In the genomic region with DNA sequence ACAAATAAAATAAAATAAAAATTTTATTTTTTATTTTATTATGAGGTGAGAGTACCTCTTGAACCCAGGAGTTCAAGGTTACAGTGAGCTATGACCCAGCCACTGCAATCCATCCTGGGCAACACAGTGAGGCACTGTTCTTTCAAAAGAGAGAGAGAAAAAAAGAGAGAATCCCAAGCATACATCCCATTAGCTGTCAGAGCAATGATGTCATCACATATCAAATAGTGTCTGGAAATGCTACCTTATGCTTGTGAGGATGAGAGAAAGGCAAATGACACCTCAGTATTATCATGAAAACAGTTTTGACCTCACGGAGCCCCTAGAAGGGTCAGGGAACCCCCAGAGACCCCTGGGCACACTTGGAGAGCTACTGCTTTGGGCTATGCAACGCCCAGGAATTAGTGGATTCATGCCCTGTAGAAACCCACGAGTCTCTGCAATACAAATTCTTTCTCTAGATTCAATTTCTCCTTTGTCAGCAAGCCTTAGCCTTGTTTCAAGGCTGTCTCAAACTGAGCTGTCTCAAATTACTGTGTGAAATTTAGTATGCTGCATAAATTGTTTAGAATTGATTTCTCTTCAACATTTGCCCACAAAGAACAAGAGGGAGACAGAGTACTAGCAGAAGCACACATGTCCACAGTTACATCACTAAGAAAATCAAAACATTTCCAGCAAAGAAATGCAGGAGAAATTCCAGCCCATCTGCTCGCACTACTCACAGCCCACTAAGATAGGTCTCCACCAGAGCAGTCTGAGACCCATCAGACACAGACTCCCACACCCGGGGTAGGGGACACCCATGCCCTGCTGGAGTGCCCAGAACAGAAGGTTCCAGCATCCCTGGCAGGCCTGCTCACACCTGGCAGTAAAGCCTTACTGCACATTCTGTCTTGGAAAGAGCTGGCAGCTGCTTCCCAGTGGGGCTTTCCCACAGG, we compare ENCODE assay signal across 8 cellular contexts. TPM values are rescaled to one million over a fixed set of nuclear protein-coding genes. Genes with fewer than 3 reads are reported as not detected.
A peak's percentile ranks its signal among the peaks of the same experiment; 100 is the strongest.
DNase-seq lines count a peak whose midpoint lies in the region; TF ChIP-seq lines count a peak whose summit lies in the region.
"Had no signal": no experiment of that assay in that cellular context is flagged by ENCODE, and none has a peak within 500 bp of the region (broad histone marks: within the 10 kb centered on the region; RNA-seq: fewer than 3 reads in every experiment).

No MANE protein-coding gene starts in this region.

- H3K4me3 Mint-ChIP-seq in HFFc6: no peak overlapping the region
- peak overlapping the region in 4 of 5 experiments; percentile 2 to 36 (median 16) for H3K4me3 Mint-ChIP-seq in brain
- no peak overlapping the region for H3K4me3 Mint-ChIP-seq in osteocyte (ENCODE audit: unreplicated experiment)

- no peak for TF ChIP-seq CTCF in HFFc6 (IDR thresholded peaks at IDR 0.05)
- TF ChIP-seq CTCF in brain (conservative IDR thresholded peaks at IDR 0.05): no peak
- no peak for TF ChIP-seq CTCF in osteocyte (IDR thresholded peaks at IDR 0.05)

- peak overlapping the region; percentile 56; the same call in 1 of the 2 replicates for H3K27ac Mint-ChIP-seq in HFFc6
- peak overlapping the region; percentile 36 to 97 (median 63) for H3K27ac Mint-ChIP-seq in brain
- H3K27ac Mint-ChIP-seq in osteocyte (ENCODE audit: unreplicated experiment): peak overlapping the region; percentile 38

- H3K36me3 Mint-ChIP-seq in HFFc6 (ENCODE audit: low read depth) (no peaks in the 10 kb centered on the region; the same call in 1 of the 2 replicates), brain (peaks cover 64% of the 10 kb centered on the region), osteocyte (ENCODE audit: unreplicated experiment) (no peaks in the 10 kb centered on the region)

- H3K4me1 Mint-ChIP-seq in HFFc6 (ENCODE audit: low read depth) (peaks cover 31% of the 10 kb centered on the region), brain (peaks cover 51% of the 10 kb centered on the region), osteocyte (ENCODE audit: unreplicated experiment) (peaks cover 24% of the 10 kb centered on the region)

- no peak for DNase-seq in HFFc6
- no peak for DNase-seq in osteocyte (ENCODE audit: extremely low spot score, unreplicated experiment)
- no peak for DNase-seq in NOMO-1 treated with DMSO at 0.1 percent for 48 hours (lab: John Stamatoyannopoulos, UW; ENCODE audit: unreplicated experiment)
- DNase-seq in iPS-NIHi11 (ENCODE audit: low spot score): no peak
- no peak for DNase-seq in activated CD8-positive, alpha-beta memory T cell treated with anti-CD3 and anti-CD28 coated beads for 24 hours
- DNase-seq: activated CD4-positive, CD25-positive, alpha-beta regulatory T cell had no signal

- no peaks in the 10 kb centered on the region for H3K9me3 Mint-ChIP-seq in HFFc6
- peaks cover 0 to 5% (median 4%) of the 10 kb centered on the region in 5 experiments for H3K9me3 Mint-ChIP-seq in brain
- H3K9me3 Mint-ChIP-seq in osteocyte (ENCODE audit: unreplicated experiment): no peaks in the 10 kb centered on the region

- no peaks in the 10 kb centered on the region; the same call in 1 of the 2 replicates for H3K27me3 Mint-ChIP-seq in HFFc6 (ENCODE audit: insufficient read depth)
- no peaks in the 10 kb centered on the region for H3K27me3 Mint-ChIP-seq in brain
- no peaks in the 10 kb centered on the region for H3K27me3 Mint-ChIP-seq in osteocyte (ENCODE audit: unreplicated experiment)

RNA-seq across cellular contexts. Expression of gene DGCR2, which starts 18.1 kb away (rescaled TPM):
- 10 to 100 TPM; 46.1 to 57.9 (median 53.7) TPM for total RNA-seq in HFFc6 (2021; fragmentation: NEBNext Ultra II Directional; extraction: Animal tissue kit (Norgen Biotek cat#: 25700))
- polyA plus RNA-seq in brain (ENCODE audit: insufficient read depth, low read depth, low replicate concordance): 67.4 TPM
- total RNA-seq in osteocyte: 64.4 and 66.3 TPM in 2 replicates

RNA-seq across cellular contexts. Expression of gene TSSK2, which starts 27.0 kb away (rescaled TPM):
- not detected for total RNA-seq in HFFc6 (2021; fragmentation: NEBNext Ultra II Directional; extraction: Animal tissue kit (Norgen Biotek cat#: 25700))
- polyA plus RNA-seq in brain (ENCODE audit: insufficient read depth, low read depth, low replicate concordance): not detected
- total RNA-seq in osteocyte: not detected in 2 replicates
- total RNA-seq: glomerular endothelial cell had no signal

RNA-seq across cellular contexts. Expression of gene ESS2, which starts 40.3 kb away (rescaled TPM):
- 10 to 100 TPM; 16.6 to 19.2 (median 17.6) TPM for total RNA-seq in HFFc6 (2021; fragmentation: NEBNext Ultra II Directional; extraction: Animal tissue kit (Norgen Biotek cat#: 25700))
- polyA plus RNA-seq in brain (ENCODE audit: insufficient read depth, low read depth, low replicate concordance): 30.4 TPM
- 21.6 TPM in 2 replicates for total RNA-seq in osteocyte

RNA-seq across cellular contexts. Expression of gene GSC2, which starts 45.9 kb away (rescaled TPM):
- total RNA-seq in HFFc6 (2021; fragmentation: NEBNext Ultra II Directional; extraction: Animal tissue kit (Norgen Biotek cat#: 25700)): not detected
- not detected for polyA plus RNA-seq in brain (ENCODE audit: insufficient read depth, low read depth, low replicate concordance)
- total RNA-seq in osteocyte: not detected in 2 replicates
- total RNA-seq: glomerular endothelial cell had no signal

Comparison
In these comparisons a context has a peak if more than half of its experiments do, and no peak if none do; other contexts are left out.
1. H3K4me3 Mint-ChIP-seq: peak in brain (4 of 5); none in HFFc6 (single experiment) and osteocyte (single experiment).
2. Peak in every context shown above with its lines, with median percentiles within 50 percentile points of each other: H3K27ac Mint-ChIP-seq.